ENCODE assay signal across 20 cellular contexts in genomic region chr16:27973678-27974077, GRCh38.
DNase-seq lines count a peak whose midpoint lies in the region; ATAC-seq, FAIRE-seq and TF ChIP-seq lines count a peak whose summit lies in the region.
"Had no signal": no experiment of that assay in that cellular context is flagged by ENCODE, and none has a peak within 500 bp of the region (broad histone marks: within the 10 kb centered on the region; RNA-seq: fewer than 3 reads in every experiment).

No MANE protein-coding gene starts in this region.

- WGBS in A549 (ENCODE audit: missing lambda C conversion rate) = 22% methylated on average over 6 of the region's 7 CpGs
- no CpG with 5 or more reads among the region's 7 CpGs for WGBS in mesendoderm (ENCODE audit: extremely low coverage, insufficient coverage, low lambda C conversion rate)
- WGBS in mesenchymal stem cell = 62% methylated on average over 7 of the region's 7 CpGs

- H2AK5ac ChIP-seq in mesendoderm (ENCODE audit: low read length) = no peak overlapping the region
- no peak overlapping the region for H2AK5ac ChIP-seq in mesenchymal stem cell (ENCODE audit: low read length, severe bottlenecking)

- POLR2A ChIA-PET in A549 (lab: Yijun Ruan, JAX) = no interaction called here

- H4K5ac ChIP-seq in mesendoderm (ENCODE audit: low read length) = no peak overlapping the region

- no peak overlapping the region for H2BK12ac ChIP-seq in mesenchymal stem cell (ENCODE audit: low read length in 2 of 2)

- no peak overlapping the region for H2BK15ac ChIP-seq in mesendoderm (replicated peaks; ENCODE audit: low read depth)
- no peak overlapping the region for H2BK15ac ChIP-seq in mesenchymal stem cell (ENCODE audit: low read depth, poor library complexity, severe bottlenecking)

- no peak for TF ChIP-seq POLR2A in A549 (IDR thresholded peaks at IDR 0.05; ENCODE audit: low read length)

- TF ChIP-seq RAD21 in A549 (conservative IDR thresholded peaks at IDR 0.05 in 1 of 2, IDR thresholded peaks at IDR 0.05 in 1 of 2) = no peak

- H3K9ac ChIP-seq in mesendoderm (ENCODE audit: low read length) = no peak overlapping the region
- H3K9ac ChIP-seq in mesenchymal stem cell (ENCODE audit: low read length) = no peak overlapping the region

- DNase-seq in A549 (ENCODE audit: low read depth in 1 of 2, low spot score in 1 of 2) (no peak), ELR (ENCODE audit: low read depth) (peak; percentile 12), NCI-H69 (lab: John Stamatoyannopoulos, UW) (peak; percentile 10), mesendoderm (peak; percentile 21), mesenchymal stem cell (no peak), SKM-1 (lab: John Stamatoyannopoulos, UW; ENCODE audit: unreplicated experiment) (no peak), ACHN (no peak)
- no peak for DNase-seq in effector CD4-positive, alpha-beta T cell
- DNase-seq: activated CD4-positive, alpha-beta T cell treated with anti-CD3 and anti-CD28 coated beads, Interleukin-2, amount 50 U/mL, for 48 hours; adrenal gland; Calu3; foreskin keratinocyte; MV-4-11; naive B cell; NCI-H226; stimulated activated naive CD8-positive, alpha-beta T cell treated with anti-CD3 and anti-CD28 coated beads, Interleukin-15, amount 100 ng/mL, for 72 hours; uterus had no signal

- H3K4me3 ChIP-seq in A549 = no peak overlapping the region
- no peak overlapping the region for H3K4me3 ChIP-seq in mesendoderm (ENCODE audit: low read length)
- H3K4me3 ChIP-seq in mesenchymal stem cell (ENCODE audit: insufficient read depth in 1 of 2, low read depth in 1 of 2, low read length in 2 of 2) = no peak overlapping the region
- H3K4me3 ChIP-seq: adrenal gland, prostate gland, SJSA1, uterus had no signal

- H3K9me3 ChIP-seq in A549 (no peaks in the 10 kb centered on the region), mesenchymal stem cell (ENCODE audit: control insufficient read depth, low read length) (peaks cover 9% of the 10 kb centered on the region)
- H3K9me3 ChIP-seq: adrenal gland, prostate gland, SJSA1, uterus had no signal

- H2BK120ac ChIP-seq in mesendoderm (ENCODE audit: low read depth, low read length) = no peak overlapping the region
- no peak overlapping the region for H2BK120ac ChIP-seq in mesenchymal stem cell (ENCODE audit: low read depth, low read length)

- CTCF ChIA-PET in A549 (lab: Yijun Ruan, JAX) = interaction anchor here (1.1 to 4.2 kb wide), 4 partner anchors 9 to 97 kb away, joined by 3 to 74 read pairs (median 9); partner anchors contain the start of gene GSG1L

- H3K4me1 ChIP-seq in A549 (0 out of 3 replicates have a peak, but pooled peaks cover 3% of the 10 kb centered on the region), mesendoderm (ENCODE audit: control insufficient read depth, low read depth, low read length) (no peaks in the 10 kb centered on the region), mesenchymal stem cell (ENCODE audit: control insufficient read depth, insufficient read depth, low read depth, low read length) (no peaks in the 10 kb centered on the region)
- H3K4me1 ChIP-seq: adrenal gland, foreskin keratinocyte, prostate gland, SJSA1, uterus had no signal

- H3K18ac ChIP-seq in mesendoderm (ENCODE audit: low read length) (no peak overlapping the region), mesenchymal stem cell (ENCODE audit: low read depth in 1 of 2, low read length in 2 of 2) (no peak overlapping the region)

- H2BK5ac ChIP-seq in mesendoderm (ENCODE audit: low read length) (no peak overlapping the region), mesenchymal stem cell (ENCODE audit: low read depth, low read length, poor library complexity, severe bottlenecking) (no peak overlapping the region)

- no peak for TF ChIP-seq EP300 in A549 (IDR thresholded peaks at IDR 0.05)

- H3K4ac ChIP-seq in mesendoderm (ENCODE audit: low read depth, low read length) (no peak overlapping the region), mesenchymal stem cell (ENCODE audit: low read depth in 1 of 2, low read length in 2 of 2) (no peak overlapping the region)

- H3K79me1 ChIP-seq in mesendoderm (ENCODE audit: low read length) (no peaks in the 10 kb centered on the region), mesenchymal stem cell (replicated peaks; ENCODE audit: low read length, poor library complexity, severe bottlenecking) (no peaks in the 10 kb centered on the region)

- no peak overlapping the region for H4K91ac ChIP-seq in mesenchymal stem cell (ENCODE audit: low read length)

- no peak overlapping the region for H3K14ac ChIP-seq in mesenchymal stem cell (ENCODE audit: low read length in 2 of 2)

- H3K27me3 ChIP-seq in mesendoderm (ENCODE audit: insufficient read depth, low read length, poor library complexity) (no peaks in the 10 kb centered on the region), mesenchymal stem cell (ENCODE audit: control insufficient read depth in 1 of 2, insufficient read depth in 1 of 2, low read length in 2 of 2) (peaks cover 7 to 33% of the 10 kb centered on the region in 2 experiments)
- H3K27me3 ChIP-seq: adrenal gland, foreskin keratinocyte, uterus had no signal

- no peak overlapping the region for H3K4me2 ChIP-seq in A549
- no peak overlapping the region for H3K4me2 ChIP-seq in mesendoderm (ENCODE audit: low read length)
- no peak overlapping the region for H3K4me2 ChIP-seq in mesenchymal stem cell (ENCODE audit: low read length, poor library complexity, severe bottlenecking)

- FAIRE-seq in A549 (lab: Jason Lieb, UNC) = no peak

- TF ChIP-seq CTCF in A549 (IDR thresholded peaks at IDR 0.05) = no peak

- H3K36me3 ChIP-seq in mesendoderm (ENCODE audit: control insufficient read depth, insufficient read depth, low read length) = no peaks in the 10 kb centered on the region
- no peaks in the 10 kb centered on the region for H3K36me3 ChIP-seq in mesenchymal stem cell (ENCODE audit: control insufficient read depth in 1 of 2, insufficient read depth in 2 of 2, low read depth in 1 of 2, low read length in 2 of 2)
- H3K36me3 ChIP-seq: adrenal gland, prostate gland, SJSA1, uterus had no signal

- H4K8ac ChIP-seq in mesendoderm (ENCODE audit: low read depth, low read length) (no peak overlapping the region), mesenchymal stem cell (ENCODE audit: low read length) (no peak overlapping the region)

- no peak overlapping the region for H3K56ac ChIP-seq in mesendoderm (ENCODE audit: low read length)

- no peak overlapping the region for H2AFZ ChIP-seq in mesenchymal stem cell (ENCODE audit: low read depth, low read length)

- ATAC-seq in A549 = peak; percentile 51 to 62; a peak in 3 of 6 replicates
- ATAC-seq: activated T-helper 17 cell treated with anti-CD3 and anti-CD28 coated beads, Interleukin-2, amount 50 U/mL, for 72 hours; foreskin keratinocyte; stimulated activated naive CD8-positive, alpha-beta T cell treated with anti-CD3 and anti-CD28 coated beads, Interleukin-15, amount 100 ng/mL, for 72 hours had no signal

- H3K23ac ChIP-seq in mesendoderm (ENCODE audit: low read length) (no peak overlapping the region), mesenchymal stem cell (ENCODE audit: low read length in 2 of 2) (no peak overlapping the region)

- in situ Hi-C loops in ACHN (cut with HindIII; ENCODE audit: low pct_ligation_motif_present, low pct_unique_long_range_greater_than_20kb, low sequenced_read_pairs) = no loop called here

- no peaks in the 10 kb centered on the region for H3K79me2 ChIP-seq in mesendoderm (ENCODE audit: control insufficient read depth, insufficient read depth, low read length)

- no peak overlapping the region for H3K27ac ChIP-seq in A549
- H3K27ac ChIP-seq in mesendoderm (ENCODE audit: low read depth, low read length) = no peak overlapping the region
- H3K27ac ChIP-seq in mesenchymal stem cell (ENCODE audit: low read length, poor library complexity, severe bottlenecking) = no peak overlapping the region
- H3K27ac ChIP-seq: adrenal gland, foreskin keratinocyte, prostate gland, SJSA1, uterus had no signal

TF ChIP-seq in A549, 52 proteins besides CTCF, POLR2A, EP300 and RAD21 (continues in another document):
- TF ChIP-seq MAFK (IDR thresholded peaks at IDR 0.05; ENCODE audit: partially characterized antibody) (no peak), FOSB (CRISPR knock-in tag; IDR thresholded peaks at IDR 0.05) (no peak), TFCP2L1 (CRISPR knock-in tag; IDR thresholded peaks at IDR 0.05) (no peak), PHF8 (IDR thresholded peaks at IDR 0.05; ENCODE audit: borderline replicate concordance, low read depth) (no peak), HOXA7 (CRISPR knock-in tag; IDR thresholded peaks at IDR 0.05) (no peak), HEYL (CRISPR knock-in tag; IDR thresholded peaks at IDR 0.05) (no peak)
- TF ChIP-seq, protein P1, sequence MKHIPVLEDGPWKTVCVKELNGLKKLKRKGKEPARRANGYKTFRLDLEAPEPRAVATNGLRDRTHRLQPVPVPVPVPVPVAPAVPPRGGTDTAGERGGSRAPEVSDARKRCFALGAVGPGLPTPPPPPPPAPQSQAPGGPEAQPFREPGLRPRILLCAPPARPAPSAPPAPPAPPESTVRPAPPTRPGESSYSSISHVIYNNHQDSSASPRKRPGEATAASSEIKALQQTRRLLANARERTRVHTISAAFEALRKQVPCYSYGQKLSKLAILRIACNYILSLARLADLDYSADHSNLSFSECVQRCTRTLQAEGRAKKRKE (CRISPR knock-in tag; IDR thresholded peaks at IDR 0.05; ENCODE audit: low read depth) = no peak
- TF ChIP-seq, protein P2, sequence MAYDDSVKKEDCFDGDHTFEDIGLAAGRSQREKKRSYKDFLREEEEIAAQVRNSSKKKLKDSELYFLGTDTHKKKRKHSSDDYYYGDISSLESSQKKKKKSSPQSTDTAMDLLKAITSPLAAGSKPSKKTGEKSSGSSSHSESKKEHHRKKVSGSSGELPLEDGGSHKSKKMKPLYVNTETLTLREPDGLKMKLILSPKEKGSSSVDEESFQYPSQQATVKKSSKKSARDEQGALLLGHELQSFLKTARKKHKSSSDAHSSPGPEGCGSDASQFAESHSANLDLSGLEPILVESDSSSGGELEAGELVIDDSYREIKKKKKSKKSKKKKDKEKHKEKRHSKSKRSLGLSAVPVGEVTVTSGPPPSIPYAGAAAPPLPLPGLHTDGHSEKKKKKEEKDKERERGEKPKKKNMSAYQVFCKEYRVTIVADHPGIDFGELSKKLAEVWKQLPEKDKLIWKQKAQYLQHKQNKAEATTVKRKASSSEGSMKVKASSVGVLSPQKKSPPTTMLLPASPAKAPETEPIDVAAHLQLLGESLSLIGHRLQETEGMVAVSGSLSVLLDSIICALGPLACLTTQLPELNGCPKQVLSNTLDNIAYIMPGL (CRISPR knock-in tag; IDR thresholded peaks at IDR 0.05; ENCODE audit: borderline replicate concordance) = no peak
- TF ChIP-seq, protein P3, sequence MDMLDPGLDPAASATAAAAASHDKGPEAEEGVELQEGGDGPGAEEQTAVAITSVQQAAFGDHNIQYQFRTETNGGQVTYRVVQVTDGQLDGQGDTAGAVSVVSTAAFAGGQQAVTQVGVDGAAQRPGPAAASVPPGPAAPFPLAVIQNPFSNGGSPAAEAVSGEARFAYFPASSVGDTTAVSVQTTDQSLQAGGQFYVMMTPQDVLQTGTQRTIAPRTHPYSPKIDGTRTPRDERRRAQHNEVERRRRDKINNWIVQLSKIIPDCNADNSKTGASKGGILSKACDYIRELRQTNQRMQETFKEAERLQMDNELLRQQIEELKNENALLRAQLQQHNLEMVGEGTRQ (IDR thresholded peaks at IDR 0.05) = no peak

Comparison
In these comparisons a context has a peak if more than half of its experiments do, and no peak if none do; other contexts are left out.
1. DNase-seq: peak in ELR (single experiment), NCI-H69 (single experiment) and mesendoderm (single experiment); none in A549 (0 of 2), mesenchymal stem cell (single experiment), SKM-1 (single experiment), ACHN (single experiment) and effector CD4-positive, alpha-beta T cell (single experiment).